Comparison of ENCODE assay signal across 12 cellular contexts in the genomic region with DNA sequence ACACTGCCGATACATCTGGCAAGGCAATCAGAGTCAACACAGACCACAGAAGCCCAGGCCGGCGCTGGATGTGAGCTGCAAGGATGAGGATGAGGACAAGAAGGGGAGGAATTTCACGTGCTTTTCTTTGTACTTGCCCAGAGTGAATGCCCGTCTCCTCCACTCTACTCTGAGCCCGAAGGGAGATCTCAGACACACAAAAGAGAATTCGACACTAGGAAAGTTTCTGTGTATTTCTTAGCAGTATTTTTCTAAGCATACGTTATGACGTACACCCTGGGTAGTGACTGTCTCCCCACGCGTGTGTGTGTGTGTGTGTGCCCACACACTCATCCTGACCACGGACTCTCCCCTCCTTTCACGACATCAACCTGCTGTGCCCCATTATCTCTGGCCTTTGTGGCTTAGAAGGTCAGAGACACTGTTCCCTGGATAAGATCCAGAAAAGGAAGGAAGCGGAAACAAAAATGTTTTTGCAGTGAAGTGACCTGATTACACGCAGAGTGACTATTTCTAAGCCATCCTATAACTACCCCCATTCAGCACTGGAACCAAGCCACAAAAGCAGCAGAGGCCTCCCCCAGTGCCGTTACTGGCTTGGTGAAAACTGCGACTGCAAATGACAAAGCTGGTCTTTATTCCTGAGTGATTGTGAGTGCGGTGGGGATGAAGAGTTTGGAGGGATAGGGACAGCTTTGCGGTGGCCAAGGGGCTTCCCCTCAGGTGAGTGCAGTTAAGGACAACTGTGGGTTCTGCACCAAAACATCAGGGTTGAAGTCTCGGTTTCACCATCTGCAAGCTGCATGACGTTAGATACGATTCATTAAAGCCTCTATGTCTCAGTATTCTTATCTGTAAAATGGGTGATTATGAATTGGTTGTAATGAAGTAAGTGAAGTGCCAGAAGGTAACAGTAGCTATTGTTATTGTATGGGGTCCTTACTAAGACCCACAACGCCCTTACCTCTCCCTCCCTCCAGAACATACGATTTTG.
DNase-seq lines count a peak whose midpoint lies in the region; ATAC-seq and TF ChIP-seq lines count a peak whose summit lies in the region.
"Had no signal": no experiment of that assay in that cellular context is flagged by ENCODE, and none has a peak within 500 bp of the region (broad histone marks: within the 10 kb centered on the region; RNA-seq: fewer than 3 reads in every experiment).

No MANE protein-coding gene starts in this region.

- H4K20me1 ChIP-seq in MM.1S (ENCODE audit: insufficient read depth, low read length), result no peaks in the 10 kb centered on the region

- H3K27me3 ChIP-seq in MM.1S (replicated peaks; ENCODE audit: insufficient read depth, low read length), result no peaks in the 10 kb centered on the region
- H3K27me3 ChIP-seq: gastroesophageal sphincter had no signal

- intact Hi-C loops in mucosa of descending colon (cut with DNase I, micrococcal nuclease), result no loop called here
- intact Hi-C loops in CD14-positive monocyte (cut with micrococcal nuclease), result no loop called here

- peak overlapping the region in 1 of 2 donors; percentile 17 for H3K4me3 Mint-ChIP-seq in effector memory CD8-positive, alpha-beta T cell
- no peak overlapping the region for H3K4me3 Mint-ChIP-seq in CD14-positive monocyte
- H3K4me3 Mint-ChIP-seq: activated naive CD4-positive, alpha-beta T cell treated with anti-CD3 and anti-CD28 coated beads, Interleukin-2, amount 50 U/mL, for 24 hours had no signal

- peaks cover 41 to 44% of the 10 kb centered on the region in 2 donors for H3K27me3 Mint-ChIP-seq in effector memory CD8-positive, alpha-beta T cell
- peaks cover 2 to 16% (median 5%) of the 10 kb centered on the region in 3 donors for H3K27me3 Mint-ChIP-seq in CD14-positive monocyte (ENCODE audit: low read depth in 3 of 3)

- H3K9me3 ChIP-seq in MM.1S (replicated peaks; ENCODE audit: insufficient read depth, low read length) (no peaks in the 10 kb centered on the region), mucosa of descending colon (no peaks in the 10 kb centered on the region)
- H3K9me3 ChIP-seq: gastroesophageal sphincter had no signal

- H3K36me3 Mint-ChIP-seq in effector memory CD8-positive, alpha-beta T cell (ENCODE audit: insufficient read depth), result no peaks in the 10 kb centered on the region
- H3K36me3 Mint-ChIP-seq in CD14-positive monocyte, result no peaks in the 10 kb centered on the region
- H3K36me3 Mint-ChIP-seq: activated naive CD4-positive, alpha-beta T cell treated with anti-CD3 and anti-CD28 coated beads, Interleukin-2, amount 50 U/mL, for 24 hours had no signal

- no peak overlapping the region for H3K27ac Mint-ChIP-seq in effector memory CD8-positive, alpha-beta T cell
- no peak overlapping the region for H3K27ac Mint-ChIP-seq in CD14-positive monocyte
- H3K27ac Mint-ChIP-seq: activated naive CD4-positive, alpha-beta T cell treated with anti-CD3 and anti-CD28 coated beads, Interleukin-2, amount 50 U/mL, for 24 hours had no signal

- 0 out of 2 replicates have a peak overlapping the region, but pooled peaks have one; percentile 27 for H3K4me2 ChIP-seq in MM.1S (ENCODE audit: low read depth, low read length)

- peaks cover 17% of the 10 kb centered on the region; the same call in 1 of the 2 replicates for H3K4me1 ChIP-seq in MM.1S (ENCODE audit: low read length)
- H3K4me1 ChIP-seq in mucosa of descending colon (ENCODE audit: low read depth), result no peaks in the 10 kb centered on the region

- no peaks in the 10 kb centered on the region for H3K9me3 Mint-ChIP-seq in effector memory CD8-positive, alpha-beta T cell
- peaks cover 0 to 5% (median 2%) of the 10 kb centered on the region in 7 donors for H3K9me3 Mint-ChIP-seq in CD14-positive monocyte
- H3K9me3 Mint-ChIP-seq: activated naive CD4-positive, alpha-beta T cell treated with anti-CD3 and anti-CD28 coated beads, Interleukin-2, amount 50 U/mL, for 24 hours had no signal

- ATAC-seq in effector memory CD8-positive, alpha-beta T cell (replicated peaks), result peak; percentile 36
- ATAC-seq in mucosa of descending colon (peak; percentile 16), GM21825 (IDR thresholded peaks at IDR 0.05; ENCODE audit: unreplicated experiment) (no peak)
- ATAC-seq: gastroesophageal sphincter had no signal

- H3K9ac ChIP-seq in MM.1S (ENCODE audit: low read length), result no peak overlapping the region

- H3K4me3 ChIP-seq in MM.1S (ENCODE audit: low read length) (no peak overlapping the region), mucosa of descending colon (no peak overlapping the region)
- H3K4me3 ChIP-seq: gastroesophageal sphincter had no signal

- DNase-seq in A172 (ENCODE audit: low spot score) (peak; percentile 78), MM.1S (peak; percentile 45), mucosa of descending colon (peak in 1 of 3 donors; percentile 9), NCI-H187 treated with DMSO at 0.1 percent for 48 hours (lab: John Stamatoyannopoulos, UW) (no peak), CD14-positive monocyte (ENCODE audit: low spot score) (no peak), NCI-H2081 treated with DMSO at 0.1 percent for 48 hours (lab: John Stamatoyannopoulos, UW) (no peak)
- DNase-seq in effector memory CD8-positive, alpha-beta T cell, result no peak
- DNase-seq: activated CD4-positive, CD25-positive, alpha-beta regulatory T cell; NCI-H526 had no signal

- no peak overlapping the region for H2AFZ ChIP-seq in MM.1S (ENCODE audit: low read length)

- H3K4me1 Mint-ChIP-seq in effector memory CD8-positive, alpha-beta T cell (ENCODE audit: low read depth in 2 of 2), result peaks cover 25 to 31% of the 10 kb centered on the region in 2 donors
- no peaks in the 10 kb centered on the region for H3K4me1 Mint-ChIP-seq in CD14-positive monocyte
- H3K4me1 Mint-ChIP-seq: activated naive CD4-positive, alpha-beta T cell treated with anti-CD3 and anti-CD28 coated beads, Interleukin-2, amount 50 U/mL, for 24 hours had no signal

- no peaks in the 10 kb centered on the region for H3K9me2 ChIP-seq in MM.1S (replicated peaks; ENCODE audit: insufficient read depth, low read length)

- no peaks in the 10 kb centered on the region for H3F3A ChIP-seq in MM.1S (ENCODE audit: insufficient read depth, low read length)

- H3K27ac ChIP-seq in MM.1S (ENCODE audit: low read length), result no peak overlapping the region
- H3K27ac ChIP-seq: gastroesophageal sphincter had no signal

- H3K36me3 ChIP-seq in MM.1S (replicated peaks; ENCODE audit: insufficient read depth, low read length), result no peaks in the 10 kb centered on the region
- H3K36me3 ChIP-seq in mucosa of descending colon (ENCODE audit: low read depth), result no peaks in the 10 kb centered on the region
- H3K36me3 ChIP-seq: gastroesophageal sphincter had no signal

- no peaks in the 10 kb centered on the region for H3K79me2 ChIP-seq in MM.1S (ENCODE audit: low read length)

- TF ChIP-seq CTCF in MM.1S (IDR thresholded peaks at IDR 0.05; ENCODE audit: low read length), result no peak
- no peak for TF ChIP-seq CTCF in mucosa of descending colon (IDR thresholded peaks at IDR 0.05)
- TF ChIP-seq CTCF in CD14-positive monocyte (IDR thresholded peaks at IDR 0.05), result no peak

Comparison
In these comparisons a context has a peak if more than half of its experiments do, and no peak if none do; other contexts are left out.
1. DNase-seq: peak in A172 (single experiment) and MM.1S (single experiment); none in effector memory CD8-positive, alpha-beta T cell (0 of 3), NCI-H187 treated with DMSO at 0.1 percent for 48 hours (single experiment), CD14-positive monocyte (single experiment) and NCI-H2081 treated with DMSO at 0.1 percent for 48 hours (single experiment).